ENCODE assay signal across 1 cellular context in the genomic region with DNA sequence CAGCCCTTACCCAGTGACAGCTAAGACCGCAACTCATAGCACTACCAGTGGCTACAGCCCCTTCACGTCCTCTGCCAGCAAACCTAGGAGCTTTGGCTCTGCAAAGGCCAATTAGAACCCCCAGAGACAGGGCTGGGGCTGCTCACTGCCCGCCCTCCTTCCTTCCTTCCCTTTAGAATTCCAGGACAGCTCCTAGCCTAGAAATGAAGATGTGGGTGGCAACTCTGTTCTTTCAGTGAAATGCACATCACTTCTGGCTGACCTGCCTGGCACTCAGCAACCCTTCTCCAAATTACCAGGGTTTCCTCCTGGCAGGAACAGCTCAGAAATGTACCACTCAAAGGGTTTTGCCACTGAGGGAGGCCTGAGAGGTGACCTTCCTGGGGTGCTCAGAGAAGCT.
TF ChIP-seq lines count a peak whose summit lies in the region.

No MANE protein-coding gene starts in this region.

TF ChIP-seq in GM23338, 12 proteins besides CTCF, POLR2A, EP300 and RAD21 (continued from another document):
- TF ChIP-seq, protein P1, sequence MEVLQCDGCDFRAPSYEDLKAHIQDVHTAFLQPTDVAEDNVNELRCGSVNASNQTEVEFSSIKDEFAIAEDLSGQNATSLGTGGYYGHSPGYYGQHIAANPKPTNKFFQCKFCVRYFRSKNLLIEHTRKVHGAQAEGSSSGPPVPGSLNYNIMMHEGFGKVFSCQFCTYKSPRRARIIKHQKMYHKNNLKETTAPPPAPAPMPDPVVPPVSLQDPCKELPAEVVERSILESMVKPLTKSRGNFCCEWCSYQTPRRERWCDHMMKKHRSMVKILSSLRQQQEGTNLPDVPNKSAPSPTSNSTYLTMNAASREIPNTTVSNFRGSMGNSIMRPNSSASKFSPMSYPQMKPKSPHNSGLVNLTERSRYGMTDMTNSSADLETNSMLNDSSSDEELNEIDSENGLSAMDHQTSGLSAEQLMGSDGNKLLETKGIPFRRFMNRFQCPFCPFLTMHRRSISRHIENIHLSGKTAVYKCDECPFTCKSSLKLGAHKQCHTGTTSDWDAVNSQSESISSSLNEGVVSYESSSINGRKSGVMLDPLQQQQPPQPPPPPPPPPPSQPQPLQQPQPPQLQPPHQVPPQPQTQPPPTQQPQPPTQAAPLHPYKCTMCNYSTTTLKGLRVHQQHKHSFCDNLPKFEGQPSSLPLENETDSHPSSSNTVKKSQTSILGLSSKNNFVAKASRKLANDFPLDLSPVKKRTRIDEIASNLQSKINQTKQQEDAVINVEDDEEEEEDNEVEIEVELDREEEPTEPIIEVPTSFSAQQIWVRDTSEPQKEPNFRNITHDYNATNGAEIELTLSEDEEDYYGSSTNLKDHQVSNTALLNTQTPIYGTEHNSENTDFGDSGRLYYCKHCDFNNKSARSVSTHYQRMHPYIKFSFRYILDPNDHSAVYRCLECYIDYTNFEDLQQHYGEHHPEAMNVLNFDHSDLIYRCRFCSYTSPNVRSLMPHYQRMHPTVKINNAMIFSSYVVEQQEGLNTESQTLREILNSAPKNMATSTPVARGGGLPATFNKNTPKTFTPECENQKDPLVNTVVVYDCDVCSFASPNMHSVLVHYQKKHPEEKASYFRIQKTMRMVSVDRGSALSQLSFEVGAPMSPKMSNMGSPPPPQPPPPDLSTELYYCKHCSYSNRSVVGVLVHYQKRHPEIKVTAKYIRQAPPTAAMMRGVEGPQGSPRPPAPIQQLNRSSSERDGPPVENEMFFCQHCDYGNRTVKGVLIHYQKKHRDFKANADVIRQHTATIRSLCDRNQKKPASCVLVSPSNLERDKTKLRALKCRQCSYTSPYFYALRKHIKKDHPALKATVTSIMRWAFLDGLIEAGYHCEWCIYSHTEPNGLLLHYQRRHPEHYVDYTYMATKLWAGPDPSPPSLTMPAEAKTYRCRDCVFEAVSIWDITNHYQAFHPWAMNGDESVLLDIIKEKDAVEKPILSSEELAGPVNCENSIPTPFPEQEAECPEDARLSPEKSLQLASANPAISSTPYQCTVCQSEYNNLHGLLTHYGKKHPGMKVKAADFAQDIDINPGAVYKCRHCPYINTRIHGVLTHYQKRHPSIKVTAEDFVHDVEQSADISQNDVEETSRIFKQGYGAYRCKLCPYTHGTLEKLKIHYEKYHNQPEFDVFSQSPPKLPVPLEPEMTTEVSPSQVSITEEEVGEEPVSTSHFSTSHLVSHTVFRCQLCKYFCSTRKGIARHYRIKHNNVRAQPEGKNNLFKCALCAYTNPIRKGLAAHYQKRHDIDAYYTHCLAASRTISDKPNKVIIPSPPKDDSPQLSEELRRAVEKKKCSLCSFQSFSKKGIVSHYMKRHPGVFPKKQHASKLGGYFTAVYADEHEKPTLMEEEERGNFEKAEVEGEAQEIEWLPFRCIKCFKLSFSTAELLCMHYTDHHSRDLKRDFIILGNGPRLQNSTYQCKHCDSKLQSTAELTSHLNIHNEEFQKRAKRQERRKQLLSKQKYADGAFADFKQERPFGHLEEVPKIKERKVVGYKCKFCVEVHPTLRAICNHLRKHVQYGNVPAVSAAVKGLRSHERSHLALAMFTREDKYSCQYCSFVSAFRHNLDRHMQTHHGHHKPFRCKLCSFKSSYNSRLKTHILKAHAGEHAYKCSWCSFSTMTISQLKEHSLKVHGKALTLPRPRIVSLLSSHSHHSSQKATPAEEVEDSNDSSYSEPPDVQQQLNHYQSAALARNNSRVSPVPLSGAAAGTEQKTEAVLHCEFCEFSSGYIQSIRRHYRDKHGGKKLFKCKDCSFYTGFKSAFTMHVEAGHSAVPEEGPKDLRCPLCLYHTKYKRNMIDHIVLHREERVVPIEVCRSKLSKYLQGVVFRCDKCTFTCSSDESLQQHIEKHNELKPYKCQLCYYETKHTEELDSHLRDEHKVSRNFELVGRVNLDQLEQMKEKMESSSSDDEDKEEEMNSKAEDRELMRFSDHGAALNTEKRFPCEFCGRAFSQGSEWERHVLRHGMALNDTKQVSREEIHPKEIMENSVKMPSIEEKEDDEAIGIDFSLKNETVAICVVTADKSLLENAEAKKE (CRISPR knock-in tag; IDR thresholded peaks at IDR 0.05) = no peak
- TF ChIP-seq, protein P2, sequence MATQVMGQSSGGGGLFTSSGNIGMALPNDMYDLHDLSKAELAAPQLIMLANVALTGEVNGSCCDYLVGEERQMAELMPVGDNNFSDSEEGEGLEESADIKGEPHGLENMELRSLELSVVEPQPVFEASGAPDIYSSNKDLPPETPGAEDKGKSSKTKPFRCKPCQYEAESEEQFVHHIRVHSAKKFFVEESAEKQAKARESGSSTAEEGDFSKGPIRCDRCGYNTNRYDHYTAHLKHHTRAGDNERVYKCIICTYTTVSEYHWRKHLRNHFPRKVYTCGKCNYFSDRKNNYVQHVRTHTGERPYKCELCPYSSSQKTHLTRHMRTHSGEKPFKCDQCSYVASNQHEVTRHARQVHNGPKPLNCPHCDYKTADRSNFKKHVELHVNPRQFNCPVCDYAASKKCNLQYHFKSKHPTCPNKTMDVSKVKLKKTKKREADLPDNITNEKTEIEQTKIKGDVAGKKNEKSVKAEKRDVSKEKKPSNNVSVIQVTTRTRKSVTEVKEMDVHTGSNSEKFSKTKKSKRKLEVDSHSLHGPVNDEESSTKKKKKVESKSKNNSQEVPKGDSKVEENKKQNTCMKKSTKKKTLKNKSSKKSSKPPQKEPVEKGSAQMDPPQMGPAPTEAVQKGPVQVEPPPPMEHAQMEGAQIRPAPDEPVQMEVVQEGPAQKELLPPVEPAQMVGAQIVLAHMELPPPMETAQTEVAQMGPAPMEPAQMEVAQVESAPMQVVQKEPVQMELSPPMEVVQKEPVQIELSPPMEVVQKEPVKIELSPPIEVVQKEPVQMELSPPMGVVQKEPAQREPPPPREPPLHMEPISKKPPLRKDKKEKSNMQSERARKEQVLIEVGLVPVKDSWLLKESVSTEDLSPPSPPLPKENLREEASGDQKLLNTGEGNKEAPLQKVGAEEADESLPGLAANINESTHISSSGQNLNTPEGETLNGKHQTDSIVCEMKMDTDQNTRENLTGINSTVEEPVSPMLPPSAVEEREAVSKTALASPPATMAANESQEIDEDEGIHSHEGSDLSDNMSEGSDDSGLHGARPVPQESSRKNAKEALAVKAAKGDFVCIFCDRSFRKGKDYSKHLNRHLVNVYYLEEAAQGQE (IDR thresholded peaks at IDR 0.05; ENCODE audit: unreplicated experiment) = no peak
- TF ChIP-seq ZNF114 (CRISPR knock-in tag; IDR thresholded peaks at IDR 0.05) (no peak), POLR2AphosphoS5 (IDR thresholded peaks at IDR 0.05; ENCODE audit: low read depth) (no peak), ZNF331 (CRISPR knock-in tag; IDR thresholded peaks at IDR 0.05; ENCODE audit: low read depth) (no peak), NANOG (IDR thresholded peaks at IDR 0.05; ENCODE audit: borderline replicate concordance) (no peak), CREB1 (CRISPR knock-in tag; IDR thresholded peaks at IDR 0.05; ENCODE audit: low read depth) (no peak)
- TF ChIP-seq, protein P3, sequence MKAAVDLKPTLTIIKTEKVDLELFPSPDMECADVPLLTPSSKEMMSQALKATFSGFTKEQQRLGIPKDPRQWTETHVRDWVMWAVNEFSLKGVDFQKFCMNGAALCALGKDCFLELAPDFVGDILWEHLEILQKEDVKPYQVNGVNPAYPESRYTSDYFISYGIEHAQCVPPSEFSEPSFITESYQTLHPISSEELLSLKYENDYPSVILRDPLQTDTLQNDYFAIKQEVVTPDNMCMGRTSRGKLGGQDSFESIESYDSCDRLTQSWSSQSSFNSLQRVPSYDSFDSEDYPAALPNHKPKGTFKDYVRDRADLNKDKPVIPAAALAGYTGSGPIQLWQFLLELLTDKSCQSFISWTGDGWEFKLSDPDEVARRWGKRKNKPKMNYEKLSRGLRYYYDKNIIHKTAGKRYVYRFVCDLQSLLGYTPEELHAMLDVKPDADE (IDR thresholded peaks at IDR 0.05) = no peak
TF ChIP-seq in GM23338: peak in this region for 0.
